In the genomic region with DNA sequence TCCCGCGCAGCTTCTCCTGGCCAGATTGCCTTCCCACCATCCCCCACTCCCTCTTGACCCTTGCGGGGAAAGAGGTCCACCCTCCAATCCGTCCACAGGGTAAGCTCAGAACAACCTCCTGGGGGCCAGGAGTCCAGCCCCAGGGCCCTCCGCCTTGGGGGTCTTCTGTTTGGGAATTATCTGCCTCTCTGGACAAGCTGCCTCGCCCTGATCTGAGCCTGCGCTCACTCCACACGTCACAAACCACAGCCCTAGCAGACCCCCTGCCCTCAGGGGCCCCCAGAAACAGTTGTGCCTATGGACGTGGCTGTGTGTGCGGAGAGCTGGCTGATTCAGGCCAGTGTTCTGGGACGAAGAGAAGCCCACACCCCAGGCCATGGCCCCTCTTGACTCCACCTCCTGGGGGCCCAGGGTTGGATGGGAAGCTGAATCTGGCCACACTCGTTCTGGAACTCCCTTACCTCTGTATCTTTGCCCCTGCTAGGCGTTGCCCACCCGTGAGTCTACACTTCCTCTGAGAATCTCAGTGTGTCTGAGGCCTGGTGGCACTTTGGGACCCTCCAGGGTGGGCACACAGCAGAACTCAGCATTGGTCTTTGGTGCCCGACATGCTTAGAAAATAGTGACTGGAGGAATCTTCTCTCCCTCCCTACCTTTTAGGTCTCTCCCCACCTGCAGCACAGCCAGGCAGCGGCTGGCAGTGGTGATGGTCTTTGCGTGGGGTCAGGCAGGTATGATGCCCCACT, we compare ENCODE assay signal across 8 cellular contexts.
A peak's percentile ranks its signal among the peaks of the same experiment; 100 is the strongest.
DNase-seq lines count a peak whose midpoint lies in the region; ATAC-seq and TF ChIP-seq lines count a peak whose summit lies in the region.

No MANE protein-coding gene starts in this region.

- no peaks in the 10 kb centered on the region for H3K9me3 ChIP-seq in DND-41 (ENCODE audit: insufficient read depth, low read length, severe bottlenecking)
- no peaks in the 10 kb centered on the region for H3K9me3 ChIP-seq in neural progenitor cell (ENCODE audit: low read depth)

- no peaks in the 10 kb centered on the region for H4K20me1 ChIP-seq in DND-41 (ENCODE audit: insufficient read depth, low read length)
- peaks cover 40% of the 10 kb centered on the region for H4K20me1 ChIP-seq in neural progenitor cell (ENCODE audit: low read depth)

- peak overlapping the region; percentile 82; the same call in 1 of the 2 replicates for H3K4me2 ChIP-seq in DND-41 (ENCODE audit: insufficient read depth, low read length)
- peak overlapping the region; percentile 98 for H3K4me2 ChIP-seq in neural progenitor cell

- H3K79me2 ChIP-seq in DND-41 (ENCODE audit: insufficient read depth, low read length) (no peaks in the 10 kb centered on the region), neural progenitor cell (ENCODE audit: low read depth) (no peaks in the 10 kb centered on the region)

- H3K27me3 ChIP-seq in DND-41 (ENCODE audit: insufficient read depth, low read length, poor library complexity) (no peaks in the 10 kb centered on the region), neural progenitor cell (peaks cover 65% of the 10 kb centered on the region), foreskin keratinocyte (peaks cover 21% of the 10 kb centered on the region)

- H3K4me1 Mint-ChIP-seq in T-cell (peaks cover 12 to 28% (median 26%) of the 10 kb centered on the region in 3 donors), neural progenitor cell (peaks cover 22% of the 10 kb centered on the region)

- DNase-seq in DND-41 = no peak
- DNase-seq in T-cell = no peak
- no peak for DNase-seq in epithelial cell of esophagus (ENCODE audit: low read depth)
- DNase-seq in neural progenitor cell (ENCODE audit: low spot score) = no peak
- no peak for DNase-seq in foreskin keratinocyte
- no peak for DNase-seq in caudate nucleus (lab: John Stamatoyannopoulos, UW)
- DNase-seq in NCI-H1092 treated with DMSO at 0.1 percent for 48 hours (lab: John Stamatoyannopoulos, UW) = no peak

- H3K27ac ChIP-seq in DND-41 (ENCODE audit: low read length) = no peak overlapping the region
- no peak overlapping the region for H3K27ac ChIP-seq in neural progenitor cell
- H3K27ac ChIP-seq in foreskin keratinocyte = no peak overlapping the region
- no peak overlapping the region for H3K27ac ChIP-seq in caudate nucleus (ENCODE audit: low read depth, low read length)

- peaks cover 14% of the 10 kb centered on the region for H3K36me3 Mint-ChIP-seq in T-cell
- H3K36me3 Mint-ChIP-seq in neural progenitor cell = peaks cover 4% of the 10 kb centered on the region

- H3K36me3 ChIP-seq in DND-41 (ENCODE audit: insufficient read depth, low read length) (peaks cover 30% of the 10 kb centered on the region), neural progenitor cell (no peaks in the 10 kb centered on the region)

- no peak for TF ChIP-seq CTCF in DND-41 (IDR thresholded peaks at IDR 0.05; ENCODE audit: borderline replicate concordance, extremely low read depth, low read length, poor library complexity, severe bottlenecking)
- no peak for TF ChIP-seq CTCF in epithelial cell of esophagus (IDR thresholded peaks at IDR 0.05; ENCODE audit: insufficient read depth, low read depth, low read length, missing control alignments)
- no peak for TF ChIP-seq CTCF in neural progenitor cell (IDR thresholded peaks at IDR 0.05)
- no peak for TF ChIP-seq CTCF in foreskin keratinocyte (conservative IDR thresholded peaks at IDR 0.05)

- H3K4me1 ChIP-seq in DND-41 (ENCODE audit: insufficient read depth, low read length) (peaks cover 18% of the 10 kb centered on the region), neural progenitor cell (peaks cover 27% of the 10 kb centered on the region), foreskin keratinocyte (peaks cover 6% of the 10 kb centered on the region)

- H3K4me3 Mint-ChIP-seq in T-cell (peak overlapping the region; percentile 51 to 67 (median 65)), neural progenitor cell (peak overlapping the region; percentile 74)

- peaks cover 0 to 1% of the 10 kb centered on the region in 2 donors for H3K27me3 Mint-ChIP-seq in T-cell
- H3K27me3 Mint-ChIP-seq in neural progenitor cell (ENCODE audit: insufficient read depth, low read depth) = peaks cover 44% of the 10 kb centered on the region

- H3K27ac Mint-ChIP-seq in T-cell (peak overlapping the region; percentile 25 to 76), neural progenitor cell (no peak overlapping the region)

- H3F3A ChIP-seq in neural progenitor cell (ENCODE audit: low read depth) = peaks cover 28% of the 10 kb centered on the region

- H3K9me3 Mint-ChIP-seq in T-cell = no peaks in the 10 kb centered on the region
- H3K9me3 Mint-ChIP-seq in neural progenitor cell = no peaks in the 10 kb centered on the region

- POLR2A ChIA-PET in T-cell (lab: Charles Lee) = no interaction called here

- 0 out of 4 replicates have a peak overlapping the region, but pooled peaks of 1 of the 2 experiments have one; percentile 59 for H3K4me3 ChIP-seq in DND-41 (ENCODE audit: low read depth in 1 of 2, low read length in 2 of 2)
- peak overlapping the region; percentile 16 for H3K4me3 ChIP-seq in epithelial cell of esophagus (ENCODE audit: low read length)
- peak overlapping the region; percentile 56 for H3K4me3 ChIP-seq in neural progenitor cell

- ATAC-seq in DND-41 (ENCODE audit: insufficient read depth, low read depth) = no peak
- ATAC-seq in T-cell (replicated peaks in 1 of 4) = no peak
- ATAC-seq in foreskin keratinocyte = no peak
- ATAC-seq in GM21825 (IDR thresholded peaks at IDR 0.05; ENCODE audit: unreplicated experiment) = no peak

- H3K9ac ChIP-seq in DND-41 (ENCODE audit: low read depth, low read length) (peak overlapping the region; percentile 50; the same call in 1 of the 2 replicates), neural progenitor cell (no peak overlapping the region)

- H2AFZ ChIP-seq in DND-41 (ENCODE audit: low read depth, low read length) (no peak overlapping the region), neural progenitor cell (replicated peaks) (no peak overlapping the region)

- CTCF ChIA-PET in T-cell (lab: Charles Lee) = interaction anchor here in 1 of 2 donors (0.6 kb wide), 1 partner anchor 45 kb away, joined by 8 read pairs; no protein-coding TSS in a partner anchor
